In the genomic region with DNA sequence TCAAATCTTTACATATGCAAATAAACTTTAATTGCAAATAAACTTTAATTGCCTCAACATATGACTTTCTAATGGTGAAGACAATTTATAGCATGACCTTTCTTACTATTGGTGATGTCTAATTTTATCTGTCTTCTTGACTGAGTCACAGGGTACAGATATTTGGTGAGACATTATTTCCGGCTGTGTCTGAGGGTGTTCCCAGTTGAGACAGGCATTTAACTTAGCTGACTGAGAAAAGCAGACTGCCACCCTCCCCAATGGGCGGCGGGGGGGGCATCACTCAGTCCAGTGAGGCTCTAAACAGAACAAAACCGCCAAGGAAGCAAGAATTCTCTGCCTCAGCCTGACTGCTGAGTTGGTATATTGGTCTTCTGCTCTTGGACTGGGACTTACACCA, we compare ENCODE assay signal across 19 cellular contexts.
DNase-seq lines count a peak whose midpoint lies in the region; ATAC-seq and TF ChIP-seq lines count a peak whose summit lies in the region.
"Had no signal": no experiment of that assay in that cellular context is flagged by ENCODE, and none has a peak within 500 bp of the region (broad histone marks: within the 10 kb centered on the region; RNA-seq: fewer than 3 reads in every experiment).

No MANE protein-coding gene starts in this region.

- in situ Hi-C loops in brain microvascular endothelial cell (cut with HindIII; ENCODE audit: low pct_ligation_motif_present, low sequenced_read_pairs) = no loop called here

- no peaks in the 10 kb centered on the region for H3K9me3 Mint-ChIP-seq in activated naive CD4-positive, alpha-beta T cell treated with anti-CD3 and anti-CD28 coated beads, Interleukin-2, amount 50 U/mL, for 72 hours
- no peaks in the 10 kb centered on the region for H3K9me3 Mint-ChIP-seq in activated naive CD4-positive, alpha-beta T cell treated with anti-CD3 and anti-CD28 coated beads, Interleukin-2, amount 10 ng/mL, durations not matched to agents 7 days and 5 days
- H3K9me3 Mint-ChIP-seq in activated CD4-positive, alpha-beta memory T cell treated with anti-CD3 and anti-CD28 coated beads, Interleukin-2, amount 10 ng/mL, durations not matched to agents 7 days and 5 days = no peaks in the 10 kb centered on the region
- H3K9me3 Mint-ChIP-seq: natural killer cell had no signal

- ATAC-seq in activated naive CD4-positive, alpha-beta T cell treated with anti-CD3 and anti-CD28 coated beads, Interleukin-2, amount 50 U/mL, for 72 hours = peak; percentile 34 to 41
- no peak for ATAC-seq in HG03175 (IDR thresholded peaks at IDR 0.05; ENCODE audit: unreplicated experiment)
- ATAC-seq: natural killer cell had no signal

- H3K27ac Mint-ChIP-seq in activated naive CD4-positive, alpha-beta T cell treated with anti-CD3 and anti-CD28 coated beads, Interleukin-2, amount 50 U/mL, for 72 hours = peak overlapping the region; percentile 23 to 88
- no peak overlapping the region for H3K27ac Mint-ChIP-seq in activated naive CD4-positive, alpha-beta T cell treated with anti-CD3 and anti-CD28 coated beads, Interleukin-2, amount 10 ng/mL, durations not matched to agents 7 days and 5 days
- H3K27ac Mint-ChIP-seq in activated CD4-positive, alpha-beta memory T cell treated with anti-CD3 and anti-CD28 coated beads, Interleukin-2, amount 10 ng/mL, durations not matched to agents 7 days and 5 days = no peak overlapping the region
- H3K27ac Mint-ChIP-seq: natural killer cell had no signal

- H3K27me3 Mint-ChIP-seq in activated naive CD4-positive, alpha-beta T cell treated with anti-CD3 and anti-CD28 coated beads, Interleukin-2, amount 10 ng/mL, durations not matched to agents 7 days and 5 days = no peaks in the 10 kb centered on the region
- H3K27me3 Mint-ChIP-seq in activated CD4-positive, alpha-beta memory T cell treated with anti-CD3 and anti-CD28 coated beads, Interleukin-2, amount 10 ng/mL, durations not matched to agents 7 days and 5 days = no peaks in the 10 kb centered on the region

- CTCF ChIA-PET in activated naive CD4-positive, alpha-beta T cell treated with anti-CD3 and anti-CD28 coated beads, Interleukin-2, amount 10 ng/mL, durations not matched to agents 7 days and 5 days (lab: Charles Lee) = no interaction called here
- CTCF ChIA-PET in activated CD4-positive, alpha-beta memory T cell treated with anti-CD3 and anti-CD28 coated beads, Interleukin-2, amount 10 ng/mL, durations not matched to agents 7 days and 5 days (lab: Charles Lee) = no interaction called here

- peaks cover 19 to 56% of the 10 kb centered on the region in 2 donors for H3K36me3 Mint-ChIP-seq in activated naive CD4-positive, alpha-beta T cell treated with anti-CD3 and anti-CD28 coated beads, Interleukin-2, amount 50 U/mL, for 72 hours
- peaks cover 55% of the 10 kb centered on the region for H3K36me3 Mint-ChIP-seq in activated naive CD4-positive, alpha-beta T cell treated with anti-CD3 and anti-CD28 coated beads, Interleukin-2, amount 10 ng/mL, durations not matched to agents 7 days and 5 days
- peaks cover 67% of the 10 kb centered on the region for H3K36me3 Mint-ChIP-seq in activated CD4-positive, alpha-beta memory T cell treated with anti-CD3 and anti-CD28 coated beads, Interleukin-2, amount 10 ng/mL, durations not matched to agents 7 days and 5 days (ENCODE audit: low read depth)
- H3K36me3 Mint-ChIP-seq: natural killer cell had no signal

- no peak for DNase-seq in activated naive CD4-positive, alpha-beta T cell treated with anti-CD3 and anti-CD28 coated beads, Interleukin-2, amount 50 U/mL, for 72 hours (ENCODE audit: low spot score in 2 of 2)
- no peak for DNase-seq in activated naive CD4-positive, alpha-beta T cell treated with anti-CD3 and anti-CD28 coated beads, Interleukin-2, amount 10 ng/mL, durations not matched to agents 7 days and 5 days
- peak; percentile 54 for DNase-seq in HT1080 (ENCODE audit: low read depth)
- DNase-seq in brain microvascular endothelial cell = peak; percentile 76
- peak; percentile 30 for DNase-seq in stimulated activated CD4-positive, alpha-beta T cell treated with anti-CD3 and anti-CD28 coated beads, Interleukin-4, amount 100 ng/mL, for 24 hours
- DNase-seq in activated CD4-positive, alpha-beta memory T cell treated with anti-CD3 and anti-CD28 coated beads, Interleukin-2, amount 10 ng/mL, durations not matched to agents 7 days and 5 days = no peak
- DNase-seq in NCI-H345 (lab: John Stamatoyannopoulos, UW) = no peak
- DNase-seq: AML-193, cortex of kidney, GF-D8, GOT3, natural killer cell, NCI-H1105 treated with DMSO at 0.1 percent for 48 hours, NCI-H2171, Peyer's patch, spleen had no signal

- H3K27me3 ChIP-seq in brain microvascular endothelial cell (replicated peaks) = no peaks in the 10 kb centered on the region
- H3K27me3 ChIP-seq: Peyer's patch, spleen had no signal

- POLR2A ChIA-PET in activated CD4-positive, alpha-beta memory T cell treated with anti-CD3 and anti-CD28 coated beads, Interleukin-2, amount 10 ng/mL, durations not matched to agents 7 days and 5 days (lab: Charles Lee) = no interaction called here

- no peak overlapping the region for H3K4me3 Mint-ChIP-seq in activated naive CD4-positive, alpha-beta T cell treated with anti-CD3 and anti-CD28 coated beads, Interleukin-2, amount 10 ng/mL, durations not matched to agents 7 days and 5 days
- H3K4me3 Mint-ChIP-seq in activated CD4-positive, alpha-beta memory T cell treated with anti-CD3 and anti-CD28 coated beads, Interleukin-2, amount 10 ng/mL, durations not matched to agents 7 days and 5 days = no peak overlapping the region
- H3K4me3 Mint-ChIP-seq: natural killer cell had no signal

- peak overlapping the region; percentile 71 for H3K27ac ChIP-seq in brain microvascular endothelial cell
- H3K27ac ChIP-seq: epithelial cell of prostate, Peyer's patch had no signal

- TF ChIP-seq CTCF in brain microvascular endothelial cell (IDR thresholded peaks at IDR 0.05; ENCODE audit: low read depth, low read length, missing control alignments) = no peak

- H3K4me1 Mint-ChIP-seq in activated naive CD4-positive, alpha-beta T cell treated with anti-CD3 and anti-CD28 coated beads, Interleukin-2, amount 10 ng/mL, durations not matched to agents 7 days and 5 days = peaks cover 20% of the 10 kb centered on the region
- H3K4me1 Mint-ChIP-seq in activated CD4-positive, alpha-beta memory T cell treated with anti-CD3 and anti-CD28 coated beads, Interleukin-2, amount 10 ng/mL, durations not matched to agents 7 days and 5 days = peaks cover 19% of the 10 kb centered on the region

- no peak overlapping the region for H3K4me3 ChIP-seq in brain microvascular endothelial cell (ENCODE audit: low read depth, low read length)
- H3K4me3 ChIP-seq: lung, Peyer's patch, spleen had no signal

- H3K36me3 ChIP-seq in brain microvascular endothelial cell (replicated peaks) = peaks cover 39% of the 10 kb centered on the region

Comparison
In these comparisons a context has a peak if more than half of its experiments do, and no peak if none do; other contexts are left out.
1. H3K27ac Mint-ChIP-seq: peak in activated naive CD4-positive, alpha-beta T cell treated with anti-CD3 and anti-CD28 coated beads, Interleukin-2, amount 50 U/mL, for 72 hours (2 of 2); none in activated naive CD4-positive, alpha-beta T cell treated with anti-CD3 and anti-CD28 coated beads, Interleukin-2, amount 10 ng/mL, durations not matched to agents 7 days and 5 days (single experiment) and activated CD4-positive, alpha-beta memory T cell treated with anti-CD3 and anti-CD28 coated beads, Interleukin-2, amount 10 ng/mL, durations not matched to agents 7 days and 5 days (single experiment).
2. DNase-seq: peak in HT1080 (single experiment), brain microvascular endothelial cell (single experiment) and stimulated activated CD4-positive, alpha-beta T cell treated with anti-CD3 and anti-CD28 coated beads, Interleukin-4, amount 100 ng/mL, for 24 hours (single experiment); none in activated naive CD4-positive, alpha-beta T cell treated with anti-CD3 and anti-CD28 coated beads, Interleukin-2, amount 50 U/mL, for 72 hours (0 of 2), activated naive CD4-positive, alpha-beta T cell treated with anti-CD3 and anti-CD28 coated beads, Interleukin-2, amount 10 ng/mL, durations not matched to agents 7 days and 5 days (single experiment), activated CD4-positive, alpha-beta memory T cell treated with anti-CD3 and anti-CD28 coated beads, Interleukin-2, amount 10 ng/mL, durations not matched to agents 7 days and 5 days (single experiment) and NCI-H345 (single experiment).